Comparison of ENCODE assay signal across 8 cellular contexts in genomic region chr5:73565969-73566547, GRCh38. TPM values are rescaled to one million over a fixed set of nuclear protein-coding genes. Genes with fewer than 3 reads are reported as not detected.
DNase-seq lines count a peak whose midpoint lies in the region; ATAC-seq lines count a peak whose summit lies in the region.

No MANE protein-coding gene starts in this region.

- no peak for DNase-seq in activated naive CD4-positive, alpha-beta T cell treated with anti-CD3 and anti-CD28 coated beads, Interleukin-2, amount 50 U/mL, for 16 hours
- DNase-seq in T-helper 17 cell = no peak
- DNase-seq in substantia nigra (lab: John Stamatoyannopoulos, UW) = no peak
- no peak for DNase-seq in SKM-1 (lab: John Stamatoyannopoulos, UW; ENCODE audit: unreplicated experiment)
- DNase-seq in activated gamma-delta T cell treated with Interleukin-2 at 50 U/mL for 16 hours = no peak
- no peak for DNase-seq in kidney glomerular epithelial cell (lab: John Stamatoyannopoulos, UW)

- H3K9me3 Mint-ChIP-seq in activated naive CD4-positive, alpha-beta T cell treated with anti-CD3 and anti-CD28 coated beads, Interleukin-2, amount 50 U/mL, for 24 hours = no peaks in the 10 kb centered on the region

- peak overlapping the region; percentile 86 for H3K27ac ChIP-seq in substantia nigra (ENCODE audit: low read depth, low read length, poor library complexity, severe bottlenecking)

- H3K4me1 Mint-ChIP-seq in activated naive CD4-positive, alpha-beta T cell treated with anti-CD3 and anti-CD28 coated beads, Interleukin-2, amount 50 U/mL, for 24 hours = peaks cover 42% of the 10 kb centered on the region
- peaks cover 25% of the 10 kb centered on the region for H3K4me1 Mint-ChIP-seq in T-helper 17 cell

- H3K9me3 ChIP-seq in T-helper 17 cell (ENCODE audit: control insufficient read depth, low read length, poor library complexity, severe bottlenecking) = no peaks in the 10 kb centered on the region

- peak overlapping the region; percentile 100 for H3K4me3 Mint-ChIP-seq in activated naive CD4-positive, alpha-beta T cell treated with anti-CD3 and anti-CD28 coated beads, Interleukin-2, amount 50 U/mL, for 24 hours
- H3K4me3 Mint-ChIP-seq in T-helper 17 cell = peak overlapping the region; percentile 99

- H3K27ac Mint-ChIP-seq in activated naive CD4-positive, alpha-beta T cell treated with anti-CD3 and anti-CD28 coated beads, Interleukin-2, amount 50 U/mL, for 24 hours = peak overlapping the region; percentile 100
- peak overlapping the region; percentile 100 for H3K27ac Mint-ChIP-seq in T-helper 17 cell

- H3K36me3 Mint-ChIP-seq in activated naive CD4-positive, alpha-beta T cell treated with anti-CD3 and anti-CD28 coated beads, Interleukin-2, amount 50 U/mL, for 24 hours = peaks cover 7% of the 10 kb centered on the region
- peaks cover 6% of the 10 kb centered on the region for H3K36me3 Mint-ChIP-seq in T-helper 17 cell (ENCODE audit: low read depth)

- no peaks in the 10 kb centered on the region for H3K27me3 Mint-ChIP-seq in activated naive CD4-positive, alpha-beta T cell treated with anti-CD3 and anti-CD28 coated beads, Interleukin-2, amount 50 U/mL, for 24 hours
- no peaks in the 10 kb centered on the region for H3K27me3 Mint-ChIP-seq in T-helper 17 cell

- H3K4me3 ChIP-seq in iPS-11a (ENCODE audit: low read depth, low read length) = peak overlapping the region; percentile 99

- no peak for ATAC-seq in T-helper 17 cell

RNA-seq across cellular contexts. Expression of gene UTP15, which starts 0.5 kb away (rescaled TPM):
- total RNA-seq in T-helper 17 cell = 10 to 100 TPM; 35.8 to 41.6 TPM

RNA-seq across cellular contexts. Expression of gene ANKRA2, which starts 0.6 kb away (rescaled TPM):
- total RNA-seq in T-helper 17 cell = 10 to 100 TPM; 28.1 to 34.5 TPM

RNA-seq across cellular contexts. Expression of gene ARHGEF28, which starts 59.9 kb away (rescaled TPM):
- total RNA-seq in T-helper 17 cell = under 1 TPM; 0.05 to 0.16 TPM
